Comparison of ENCODE assay signal across 10 cellular contexts in genomic region chr5:10331341-10331796, GRCh38. TPM values are rescaled to one million over a fixed set of nuclear protein-coding genes. Genes with fewer than 3 reads are reported as not detected.
DNase-seq lines count a peak whose midpoint lies in the region; ATAC-seq, FAIRE-seq and TF ChIP-seq lines count a peak whose summit lies in the region.
"Had no signal": no experiment of that assay in that cellular context is flagged by ENCODE, and none has a peak within 500 bp of the region (broad histone marks: within the 10 kb centered on the region; RNA-seq: fewer than 3 reads in every experiment).

No MANE protein-coding gene starts in this region.

- no peaks in the 10 kb centered on the region for H3K9me3 ChIP-seq in heart left ventricle
- no peaks in the 10 kb centered on the region for H3K9me3 ChIP-seq in small intestine (ENCODE audit: control insufficient read depth, low read depth)
- no peaks in the 10 kb centered on the region for H3K9me3 ChIP-seq in transverse colon

- CTCF ChIA-PET in RWPE1 (lab: Yijun Ruan, JAX) = interaction anchor here (0.6 to 1.2 kb wide), 2 partner anchors 23 to 48 kb away, joined by 3 read pairs; no protein-coding TSS in a partner anchor
- CTCF ChIA-PET in activated naive CD4-positive, alpha-beta T cell treated with anti-CD3 and anti-CD28 coated beads for 36 hours (lab: Charles Lee) = interaction anchor here (0.8 kb wide), 1 partner anchor 33 kb away, joined by 3 read pairs; no protein-coding TSS in a partner anchor
- CTCF ChIA-PET in activated naive CD4-positive, alpha-beta T cell treated with anti-CD3 and anti-CD28 coated beads, Interleukin-2, amount 10 ng/mL, durations not matched to agents 7 days and 5 days (lab: Charles Lee) = no interaction called here

- H3K27me3 Mint-ChIP-seq in activated naive CD4-positive, alpha-beta T cell treated with anti-CD3 and anti-CD28 coated beads for 36 hours (ENCODE audit: low read depth) = peaks cover 32% of the 10 kb centered on the region
- H3K27me3 Mint-ChIP-seq in activated naive CD4-positive, alpha-beta T cell treated with anti-CD3 and anti-CD28 coated beads, Interleukin-2, amount 10 ng/mL, durations not matched to agents 7 days and 5 days = peaks cover 59% of the 10 kb centered on the region

- peaks cover 4% of the 10 kb centered on the region for H3K4me1 Mint-ChIP-seq in activated naive CD4-positive, alpha-beta T cell treated with anti-CD3 and anti-CD28 coated beads for 36 hours (ENCODE audit: low read depth)
- H3K4me1 Mint-ChIP-seq in activated naive CD4-positive, alpha-beta T cell treated with anti-CD3 and anti-CD28 coated beads, Interleukin-2, amount 10 ng/mL, durations not matched to agents 7 days and 5 days = peaks cover 5% of the 10 kb centered on the region

- no peak for TF ChIP-seq EP300 in transverse colon (IDR thresholded peaks at IDR 0.05; ENCODE audit: low read depth)

- H3K4me3 ChIP-seq in heart left ventricle (no peak overlapping the region), small intestine (ENCODE audit: low read depth in 1 of 2, low read length in 2 of 2) (no peak overlapping the region), transverse colon (no peak overlapping the region)

- no peaks in the 10 kb centered on the region for H3K9me3 Mint-ChIP-seq in activated naive CD4-positive, alpha-beta T cell treated with anti-CD3 and anti-CD28 coated beads for 36 hours
- H3K9me3 Mint-ChIP-seq in activated naive CD4-positive, alpha-beta T cell treated with anti-CD3 and anti-CD28 coated beads, Interleukin-2, amount 10 ng/mL, durations not matched to agents 7 days and 5 days = no peaks in the 10 kb centered on the region
- H3K9me3 Mint-ChIP-seq: activated CD4-positive, alpha-beta memory T cell treated with anti-CD3 and anti-CD28 coated beads for 36 hours had no signal

- no peaks in the 10 kb centered on the region for H3K36me3 Mint-ChIP-seq in activated naive CD4-positive, alpha-beta T cell treated with anti-CD3 and anti-CD28 coated beads for 36 hours (ENCODE audit: low read depth)
- no peaks in the 10 kb centered on the region for H3K36me3 Mint-ChIP-seq in activated naive CD4-positive, alpha-beta T cell treated with anti-CD3 and anti-CD28 coated beads, Interleukin-2, amount 10 ng/mL, durations not matched to agents 7 days and 5 days
- H3K36me3 Mint-ChIP-seq: activated CD4-positive, alpha-beta memory T cell treated with anti-CD3 and anti-CD28 coated beads for 36 hours had no signal

- peaks cover 0 to 52% (median 35%) of the 10 kb centered on the region in 12 donors for H3K4me1 ChIP-seq in heart left ventricle
- no peaks in the 10 kb centered on the region for H3K4me1 ChIP-seq in small intestine (ENCODE audit: control insufficient read depth in 2 of 2, insufficient read depth in 1 of 2, low read depth in 1 of 2, low read length in 1 of 2)
- H3K4me1 ChIP-seq in transverse colon = peaks cover 8 to 40% (median 25%) of the 10 kb centered on the region in 4 donors

- no peak for FAIRE-seq in small intestine (lab: Jason Lieb, UNC)
- FAIRE-seq: endometrium had no signal

- H3K4me3 Mint-ChIP-seq in activated naive CD4-positive, alpha-beta T cell treated with anti-CD3 and anti-CD28 coated beads for 36 hours = no peak overlapping the region
- H3K4me3 Mint-ChIP-seq in activated naive CD4-positive, alpha-beta T cell treated with anti-CD3 and anti-CD28 coated beads, Interleukin-2, amount 10 ng/mL, durations not matched to agents 7 days and 5 days = no peak overlapping the region
- H3K4me3 Mint-ChIP-seq: activated CD4-positive, alpha-beta memory T cell treated with anti-CD3 and anti-CD28 coated beads for 36 hours had no signal

- DNase-seq in LHCN-M2 (ENCODE audit: low read depth) (peak; percentile 46), RWPE1 (ENCODE audit: low spot score) (no peak), heart left ventricle (peak; percentile 75 to 91 (median 85)), small intestine (peak; percentile 33), transverse colon (no peak)
- no peak for DNase-seq in activated naive CD4-positive, alpha-beta T cell treated with anti-CD3 and anti-CD28 coated beads for 36 hours
- DNase-seq in activated naive CD4-positive, alpha-beta T cell treated with anti-CD3 and anti-CD28 coated beads, Interleukin-2, amount 10 ng/mL, durations not matched to agents 7 days and 5 days = no peak
- DNase-seq: activated CD4-positive, alpha-beta memory T cell treated with anti-CD3 and anti-CD28 coated beads for 36 hours had no signal

- H3K27ac Mint-ChIP-seq in activated naive CD4-positive, alpha-beta T cell treated with anti-CD3 and anti-CD28 coated beads for 36 hours = no peak overlapping the region
- no peak overlapping the region for H3K27ac Mint-ChIP-seq in activated naive CD4-positive, alpha-beta T cell treated with anti-CD3 and anti-CD28 coated beads, Interleukin-2, amount 10 ng/mL, durations not matched to agents 7 days and 5 days
- H3K27ac Mint-ChIP-seq: activated CD4-positive, alpha-beta memory T cell treated with anti-CD3 and anti-CD28 coated beads for 36 hours had no signal

- peak overlapping the region; percentile 68; the same call in 1 of the 2 replicates for H3K27ac ChIP-seq in RWPE1
- peak overlapping the region; percentile 27 to 88 (median 80) for H3K27ac ChIP-seq in heart left ventricle
- no peak overlapping the region for H3K27ac ChIP-seq in small intestine (ENCODE audit: low read depth in 1 of 2, low read length in 1 of 2)
- peak overlapping the region in 2 of 4 donors; percentile 41 to 70 for H3K27ac ChIP-seq in transverse colon

- TF ChIP-seq POLR2A in heart left ventricle (IDR thresholded peaks at IDR 0.05) (no peak), transverse colon (IDR thresholded peaks at IDR 0.05) (no peak)

- WGBS in heart left ventricle, 4 donors = 52 to 56% (median 54%) methylated on average over 7 of the region's 7 CpGs
- WGBS in small intestine, 3 donors = 46 to 61% (median 48%) methylated on average over 7 of the region's 7 CpGs
- 59 to 67% methylated on average over 5 to 7 of the region's 7 CpGs for WGBS in transverse colon (ENCODE audit: low coverage in 1 of 2), 2 donors

- H3K36me3 ChIP-seq in heart left ventricle (no peaks in the 10 kb centered on the region), small intestine (ENCODE audit: control insufficient read depth in 2 of 2, insufficient read depth in 2 of 2, low read length in 2 of 2) (no peaks in the 10 kb centered on the region), transverse colon (no peaks in the 10 kb centered on the region)

- no peak for TF ChIP-seq CTCF in RWPE1 (conservative IDR thresholded peaks at IDR 0.05; ENCODE audit: low read depth)
- no peak for TF ChIP-seq CTCF in heart left ventricle (IDR thresholded peaks at IDR 0.05)
- TF ChIP-seq CTCF in transverse colon (IDR thresholded peaks at IDR 0.05) = no peak

- ATAC-seq in heart left ventricle (peak; percentile 79 to 87 (median 83)), GM19452 (IDR thresholded peaks at IDR 0.05; ENCODE audit: unreplicated experiment) (no peak)

- H3K27me3 ChIP-seq in heart left ventricle = peaks cover 0 to 19% (median 0%) of the 10 kb centered on the region in 9 donors
- no peaks in the 10 kb centered on the region for H3K27me3 ChIP-seq in small intestine (ENCODE audit: control insufficient read depth in 2 of 2, insufficient read depth in 2 of 2, low read length in 2 of 2)
- peaks cover 6% of the 10 kb centered on the region for H3K27me3 ChIP-seq in transverse colon

- intact Hi-C loops in heart left ventricle (cut with DNase I) = loop anchor here in 1 of 10 donors (10.0 kb wide), 1 partner anchor 47 kb away; no protein-coding TSS in a partner anchor
- intact Hi-C loops in activated naive CD4-positive, alpha-beta T cell treated with anti-CD3 and anti-CD28 coated beads for 36 hours (cut with micrococcal nuclease) = no loop called here
- intact Hi-C loops in transverse colon (cut with DNase I; ENCODE audit: low total_unique reads) = no loop called here

- POLR2A ChIA-PET in RWPE1 (lab: Yijun Ruan, JAX; ENCODE audit: low non-redundant PET) = no interaction called here

- in situ Hi-C loops in transverse colon (cut with MboI; ENCODE audit: low pct_ligation_motif_present in 1 of 4, low pct_unique_long_range_greater_than_20kb in 1 of 4, low sequenced_read_pairs in 3 of 4) = no loop called here

RNA-seq across cellular contexts. Expression of gene MARCHF6, which starts 22.1 kb away (rescaled TPM):
- total RNA-seq in LHCN-M2 (2014; rRNA removed) (20.7 and 28.7 TPM in 2 replicates), heart left ventricle (100 to 1,000 TPM; 108 to 192 (median 161) TPM), transverse colon (100 to 1,000 TPM in 3 of 4 donors, 10 to 100 TPM in 1; 93.5 to 177 (median 111) TPM)
- 34.0 TPM for polyA plus RNA-seq in LHCN-M2 (2012)
- polyA plus RNA-seq in heart left ventricle (10 to 100 TPM; 39.3 to 91.6 TPM), small intestine (100 to 1,000 TPM in 1 of 3 donors, 10 to 100 TPM in 2; 39.6 to 109 (median 59.2) TPM)
- total RNA-seq in activated naive CD4-positive, alpha-beta T cell treated with anti-CD3 and anti-CD28 coated beads for 36 hours = 10 to 100 TPM; 72.5 to 76.8 TPM

RNA-seq across cellular contexts. Expression of gene CMBL, which starts 23.7 kb away (rescaled TPM):
- 2.9 and 4.0 TPM in 2 replicates for total RNA-seq in LHCN-M2 (2014; rRNA removed)
- 15.3 TPM for polyA plus RNA-seq in LHCN-M2 (2012)
- 10 to 100 TPM; 12.4 to 53.5 (median 29.0) TPM for total RNA-seq in heart left ventricle
- polyA plus RNA-seq in heart left ventricle = 10 to 100 TPM; 20.8 to 32.5 TPM
- polyA plus RNA-seq in small intestine = 100 to 1,000 TPM in 2 of 3 donors, 10 to 100 TPM in 1; 93.7 to 516 (median 230) TPM
- 1 to 10 TPM; 2.2 to 3.2 TPM for total RNA-seq in activated naive CD4-positive, alpha-beta T cell treated with anti-CD3 and anti-CD28 coated beads for 36 hours
- total RNA-seq in transverse colon = 10 to 100 TPM; 36.6 to 87.6 (median 60.9) TPM

Comparison
In these comparisons a context has a peak if more than half of its experiments do, and no peak if none do; other contexts are left out.
1. DNase-seq: peak in LHCN-M2 (single experiment), heart left ventricle (5 of 5) and small intestine (single experiment); none in RWPE1 (single experiment), activated naive CD4-positive, alpha-beta T cell treated with anti-CD3 and anti-CD28 coated beads for 36 hours (single experiment), activated naive CD4-positive, alpha-beta T cell treated with anti-CD3 and anti-CD28 coated beads, Interleukin-2, amount 10 ng/mL, durations not matched to agents 7 days and 5 days (single experiment) and transverse colon (single experiment).
2. H3K27ac ChIP-seq: peak in RWPE1 (single experiment) and heart left ventricle (12 of 12); none in small intestine (0 of 2).